ENCODE assay signal across 33 cellular contexts in genomic region chr9:4861145-4861544, GRCh38.
"Had no signal": no experiment of that assay in that cellular context is flagged by ENCODE, and none has a peak within 500 bp of the region (broad histone marks: within the 10 kb centered on the region; RNA-seq: fewer than 3 reads in every experiment).

No MANE protein-coding gene starts in this region.

- H3K9me3 ChIP-seq: MG63 had no signal

- H3K27me3 ChIP-seq: brain microvascular endothelial cell, cardiac muscle cell, MG63 had no signal

- ATAC-seq: activated T-cell treated with anti-CD3 and anti-CD28 coated beads, Interleukin-2, amount 50 U/mL, for 72 hours; activated T-helper 17 cell treated with anti-CD3 and anti-CD28 coated beads, Interleukin-2, amount 50 U/mL, for 72 hours; PC-3 had no signal

- H3K27ac ChIP-seq: brain microvascular endothelial cell, cardiac muscle cell, WERI-Rb-1 had no signal

- H3K36me3 ChIP-seq: cardiac muscle cell, MG63 had no signal

- H3K4me3 ChIP-seq: cardiac muscle cell, MG63 had no signal

- DNase-seq: activated CD4-positive, alpha-beta memory T cell treated with anti-CD3 and anti-CD28 coated beads, Interleukin-2, amount 10 ng/mL, durations not matched to agents 7 days and 5 days; activated CD4-positive, alpha-beta T cell treated with anti-CD3 and anti-CD28 coated beads for 1 hour; activated CD4-positive, alpha-beta T cell treated with anti-CD3 and anti-CD28 coated beads for 48 hours; activated CD4-positive, CD25-positive, alpha-beta regulatory T cell; activated effector memory CD4-positive, alpha-beta T cell treated with anti-CD3 and anti-CD28 coated beads, Interleukin-2, amount 50 U/mL, for 16 hours; activated naive CD4-positive, alpha-beta T cell; activated naive CD4-positive, alpha-beta T cell treated with anti-CD3 and anti-CD28 coated beads, Interleukin-2, amount 50 U/mL, for 16 hours; activated naive CD8-positive, alpha-beta T cell treated with anti-CD3 and anti-CD28 coated beads for 36 hours; activated T-cell treated with anti-CD3 and anti-CD28 coated beads, Interleukin-2, amount 50 U/mL, for 1 hour; activated T-cell treated with anti-CD3 and anti-CD28 coated beads, Interleukin-2, amount 50 U/mL, for 72 hours; amniotic stem cell; aorta; brain microvascular endothelial cell; Karpas-422; KBM-7; MG63; NCI-H1048; NCI-H1436 treated with DMSO at 0.1 percent for 48 hours; NCI-H1694 treated with DMSO at 0.1 percent for 48 hours; NCI-H2029; NCI-H345; NCI-H526; NCI-H748 treated with DMSO at 0.1 percent for 48 hours; NK-92 treated with Interleukin-12 subunit alpha and Interleukin-12 subunit beta, amount 100 ng/mL, for 24 hours; Right ventricle myocardium superior; SW 1271; T-helper 1 cell; T-helper 2 cell; T1000; WERI-Rb-1 had no signal
